In the genomic region with DNA sequence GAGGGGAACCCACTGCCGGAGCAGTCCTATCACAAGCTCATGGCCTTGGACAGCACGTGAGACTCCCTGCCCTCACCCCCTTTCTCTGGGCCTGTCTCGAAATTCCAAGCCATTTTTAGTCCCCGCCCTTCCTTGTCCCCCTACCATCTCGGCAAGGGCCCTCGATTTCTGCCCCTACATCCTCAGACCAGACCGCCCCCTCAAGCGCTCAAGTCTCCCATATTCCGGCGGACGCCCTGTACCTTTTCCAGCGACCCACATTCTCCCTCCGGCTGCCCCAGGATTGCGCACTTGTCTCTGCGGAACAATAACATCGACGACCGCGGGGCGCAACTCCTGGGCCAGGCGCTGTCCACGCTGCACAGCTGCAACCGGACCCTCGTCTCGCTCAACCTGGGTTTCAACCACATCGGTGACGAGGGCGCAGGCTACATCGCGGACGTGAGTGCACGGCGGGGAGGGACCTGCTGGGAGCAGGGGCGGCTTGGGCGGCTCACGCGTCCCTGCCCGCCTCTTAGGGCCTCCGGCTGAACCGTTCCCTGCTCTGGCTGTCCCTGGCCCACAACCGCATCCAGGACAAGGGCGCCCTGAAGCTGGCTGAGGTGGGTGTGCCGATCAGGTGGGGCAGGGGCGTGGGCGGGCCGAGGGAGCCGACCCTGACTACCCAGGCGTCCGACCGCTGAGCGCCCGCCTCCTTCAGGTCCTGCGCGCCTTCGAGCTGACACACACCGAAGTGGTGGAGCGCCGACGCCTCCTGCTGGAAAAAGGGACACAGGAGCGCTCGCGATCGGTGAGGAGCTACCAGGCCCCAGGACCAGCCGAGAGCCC, we compare ENCODE assay signal across 8 cellular contexts. TPM values are rescaled to one million over a fixed set of nuclear protein-coding genes. Genes with fewer than 3 reads are reported as not detected.
A peak's percentile ranks its signal among the peaks of the same experiment; 100 is the strongest.
DNase-seq lines count a peak whose midpoint lies in the region; ATAC-seq lines count a peak whose summit lies in the region.

No MANE protein-coding gene starts in this region.

- H3K9me3 ChIP-seq in GM23248 (ENCODE audit: low read depth), result no peaks in the 10 kb centered on the region
- H3K9me3 ChIP-seq in duodenal mucosa (ENCODE audit: control insufficient read depth in 1 of 2, low read length in 2 of 2), result no peaks in the 10 kb centered on the region

- H3K27me3 Mint-ChIP-seq in activated CD4-positive, alpha-beta T cell treated with anti-CD3 and anti-CD28 coated beads, Interleukin-2, amount 10 ng/mL, durations not matched to agents 7 days and 5 days, result peaks cover 74% of the 10 kb centered on the region
- peaks cover 44% of the 10 kb centered on the region for H3K27me3 Mint-ChIP-seq in memory B cell

- H3K27ac Mint-ChIP-seq in activated CD4-positive, alpha-beta T cell treated with anti-CD3 and anti-CD28 coated beads, Interleukin-2, amount 10 ng/mL, durations not matched to agents 7 days and 5 days, result no peak overlapping the region
- no peak overlapping the region for H3K27ac Mint-ChIP-seq in memory B cell

- POLR2A ChIA-PET in activated CD4-positive, alpha-beta T cell treated with anti-CD3 and anti-CD28 coated beads, Interleukin-2, amount 10 ng/mL, durations not matched to agents 7 days and 5 days (lab: Charles Lee), result interaction anchor here (0.6 kb wide), 1 partner anchor 9 kb away, joined by 4 read pairs; no protein-coding TSS in a partner anchor

- 10% methylated on average over 43 to 54 of the region's 64 CpGs for WGBS in GM23248 (ENCODE audit: low coverage in 1 of 2, low lambda C conversion rate in 2 of 2, missing lambda C conversion rate in 2 of 2), 2 experiments

- in situ Hi-C loops in ACHN (cut with HindIII; ENCODE audit: low pct_ligation_motif_present, low pct_unique_long_range_greater_than_20kb, low sequenced_read_pairs) (no loop called here), GM23248 (cut with MboI) (no loop called here)

- H3K79me2 ChIP-seq in GM23248 (ENCODE audit: insufficient read depth), result no peaks in the 10 kb centered on the region

- H3K4me1 ChIP-seq in GM23248 (ENCODE audit: insufficient read depth) (no peaks in the 10 kb centered on the region), duodenal mucosa (ENCODE audit: control insufficient read depth in 1 of 2, insufficient read depth in 2 of 2, low read length in 2 of 2) (peaks cover 9 to 18% of the 10 kb centered on the region in 2 donors)

- CTCF ChIA-PET in activated CD4-positive, alpha-beta T cell treated with anti-CD3 and anti-CD28 coated beads, Interleukin-2, amount 10 ng/mL, durations not matched to agents 7 days and 5 days (lab: Charles Lee), result interaction anchor here (0.7 to 2.5 kb wide), 26 partner anchors 10 to 251 kb away, joined by 3 to 13 read pairs (median 4); a partner anchor contains a TSS

- no peaks in the 10 kb centered on the region for H3K9me2 ChIP-seq in GM23248 (ENCODE audit: insufficient read depth)

- no peaks in the 10 kb centered on the region for H3K9me3 Mint-ChIP-seq in activated CD4-positive, alpha-beta T cell treated with anti-CD3 and anti-CD28 coated beads, Interleukin-2, amount 10 ng/mL, durations not matched to agents 7 days and 5 days
- H3K9me3 Mint-ChIP-seq in memory B cell, result no peaks in the 10 kb centered on the region

- DNase-seq in ACHN (peak; percentile 87), GM23248 (peak; percentile 93), NCI-H2227 treated with DMSO at 0.1 percent for 48 hours (lab: John Stamatoyannopoulos, UW) (peak; percentile 77), memory B cell (ENCODE audit: low spot score in 2 of 2) (no peak)
- DNase-seq in activated CD4-positive, alpha-beta T cell treated with anti-CD3 and anti-CD28 coated beads, Interleukin-2, amount 10 ng/mL, durations not matched to agents 7 days and 5 days, result peak; percentile 78
- peak; percentile 60 to 67 for DNase-seq in stimulated activated CD8-positive, alpha-beta memory T cell treated with anti-CD3 and anti-CD28 coated beads, Interleukin-2, amount 100 ng/mL, for 48 hours (ENCODE audit: low read depth in 2 of 2)

- H3K27me3 ChIP-seq in GM23248 (replicated peaks; ENCODE audit: insufficient read depth), result peaks cover 20% of the 10 kb centered on the region
- H3K27me3 ChIP-seq in duodenal mucosa (ENCODE audit: control insufficient read depth in 1 of 2, insufficient read depth in 2 of 2, low read length in 2 of 2), result peaks cover 54 to 59% of the 10 kb centered on the region in 2 donors

- H4K20me1 ChIP-seq in GM23248 (ENCODE audit: insufficient read depth), result no peaks in the 10 kb centered on the region

- H3K4me3 ChIP-seq in GM23248 (peak overlapping the region; percentile 63), duodenal mucosa (ENCODE audit: low read depth in 1 of 2, low read length in 2 of 2) (peak overlapping the region; percentile 41 to 56)

- H3K36me3 ChIP-seq in GM23248 (ENCODE audit: low read depth) (no peaks in the 10 kb centered on the region), duodenal mucosa (ENCODE audit: control insufficient read depth in 1 of 2, insufficient read depth in 2 of 2, low read length in 2 of 2) (no peaks in the 10 kb centered on the region)

- H3F3A ChIP-seq in GM23248 (ENCODE audit: insufficient read depth), result peaks cover 21% of the 10 kb centered on the region

- H3K4me3 Mint-ChIP-seq in activated CD4-positive, alpha-beta T cell treated with anti-CD3 and anti-CD28 coated beads, Interleukin-2, amount 10 ng/mL, durations not matched to agents 7 days and 5 days, result peak overlapping the region; percentile 12
- H3K4me3 Mint-ChIP-seq in memory B cell, result no peak overlapping the region

- peak; percentile 42 for ATAC-seq in memory B cell (ENCODE audit: low read depth)
- no peak for ATAC-seq in HG02840 (IDR thresholded peaks at IDR 0.05; ENCODE audit: low FRiP score, unreplicated experiment)

- peak overlapping the region; percentile 61 for H2AFZ ChIP-seq in GM23248

- no peak overlapping the region for H3K9ac ChIP-seq in GM23248
- no peak overlapping the region for H3K9ac ChIP-seq in duodenal mucosa (ENCODE audit: low read depth in 1 of 2, low read length in 2 of 2)

- no peaks in the 10 kb centered on the region for H3K36me3 Mint-ChIP-seq in activated CD4-positive, alpha-beta T cell treated with anti-CD3 and anti-CD28 coated beads, Interleukin-2, amount 10 ng/mL, durations not matched to agents 7 days and 5 days (ENCODE audit: low read depth)
- H3K36me3 Mint-ChIP-seq in memory B cell, result no peaks in the 10 kb centered on the region

- H3K4me1 Mint-ChIP-seq in activated CD4-positive, alpha-beta T cell treated with anti-CD3 and anti-CD28 coated beads, Interleukin-2, amount 10 ng/mL, durations not matched to agents 7 days and 5 days, result peaks cover 32% of the 10 kb centered on the region
- peaks cover 13% of the 10 kb centered on the region for H3K4me1 Mint-ChIP-seq in memory B cell

- peak overlapping the region; percentile 57 for H3K4me2 ChIP-seq in GM23248 (ENCODE audit: unreplicated experiment)

- no peak overlapping the region for H3K27ac ChIP-seq in GM23248
- no peak overlapping the region for H3K27ac ChIP-seq in duodenal mucosa (ENCODE audit: low read depth, low read length)

RNA-seq across cellular contexts. Expression of a gene that starts 7.0 kb away (rescaled TPM):
- total RNA-seq in GM23248 (2014; rRNA removed; shearing (Covaris generic)), result 0.32 TPM in 1 of 2 replicates, not detected in the other
- not detected in 2 replicates for polyA plus RNA-seq in GM23248 (2016; fragmentation: Nextera tagmentation; extraction: Ambion mirVana)
- not detected for total RNA-seq in activated CD4-positive, alpha-beta T cell treated with anti-CD3 and anti-CD28 coated beads, Interleukin-2, amount 10 ng/mL, durations not matched to agents 7 days and 5 days

RNA-seq across cellular contexts. Expression of a gene that starts 33.9 kb away (rescaled TPM):
- 1.0 and 2.2 TPM in 2 replicates for total RNA-seq in GM23248 (2014; rRNA removed; shearing (Covaris generic))
- polyA plus RNA-seq in GM23248 (2016; fragmentation: Nextera tagmentation; extraction: Ambion mirVana), result 0.71 and 1.2 TPM in 2 replicates
- total RNA-seq in activated CD4-positive, alpha-beta T cell treated with anti-CD3 and anti-CD28 coated beads, Interleukin-2, amount 10 ng/mL, durations not matched to agents 7 days and 5 days, result under 1 TPM; 0.07 to 0.15 TPM

Comparison
In these comparisons a context has a peak if more than half of its experiments do, and no peak if none do; other contexts are left out.
1. DNase-seq: peak in ACHN (single experiment), GM23248 (single experiment), NCI-H2227 treated with DMSO at 0.1 percent for 48 hours (single experiment), activated CD4-positive, alpha-beta T cell treated with anti-CD3 and anti-CD28 coated beads, Interleukin-2, amount 10 ng/mL, durations not matched to agents 7 days and 5 days (single experiment) and stimulated activated CD8-positive, alpha-beta memory T cell treated with anti-CD3 and anti-CD28 coated beads, Interleukin-2, amount 100 ng/mL, for 48 hours (2 of 2); none in memory B cell (0 of 2).